ENCODE assay signal across 10 cellular contexts in the genomic region with DNA sequence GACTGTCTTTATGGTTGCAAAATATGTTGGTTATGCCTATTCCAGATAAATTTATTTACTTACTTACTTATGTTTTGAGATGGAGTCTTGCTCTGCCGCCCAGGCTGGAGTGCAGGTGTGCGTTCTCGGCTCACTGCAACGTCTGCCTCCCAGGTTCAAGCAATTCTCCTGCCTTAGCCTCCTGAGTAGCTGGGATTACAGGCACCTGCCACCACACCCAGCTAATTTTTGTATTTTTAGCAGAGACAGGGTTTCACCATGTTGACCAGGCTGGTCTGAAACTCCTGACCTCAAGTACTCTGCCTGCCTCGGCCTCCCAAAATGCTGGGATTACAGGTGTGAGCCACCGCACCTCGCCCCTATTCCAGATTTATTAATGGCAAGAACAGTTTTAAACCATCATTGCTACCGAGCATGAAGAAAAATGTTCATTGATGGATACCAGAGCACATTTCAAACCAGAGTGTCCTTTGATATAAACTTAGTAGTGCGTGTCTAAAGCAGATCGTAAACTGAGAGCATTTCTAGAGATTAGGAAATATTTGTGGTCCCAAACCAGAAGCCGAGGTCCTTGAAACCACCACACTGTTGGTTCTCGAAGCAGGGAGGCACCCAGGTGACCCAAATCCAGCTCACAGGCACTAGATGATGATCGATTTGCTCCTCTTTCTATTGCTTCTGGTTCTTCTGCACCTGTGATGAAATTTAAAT.
A peak's percentile ranks its signal among the peaks of the same experiment; 100 is the strongest.
DNase-seq lines count a peak whose midpoint lies in the region; ATAC-seq, FAIRE-seq and TF ChIP-seq lines count a peak whose summit lies in the region.
"Had no signal": no experiment of that assay in that cellular context is flagged by ENCODE, and none has a peak within 500 bp of the region (broad histone marks: within the 10 kb centered on the region; RNA-seq: fewer than 3 reads in every experiment).

No MANE protein-coding gene starts in this region.

- H3K9me1 ChIP-seq in IMR-90 (ENCODE audit: insufficient read depth, low read length), result no peaks in the 10 kb centered on the region

- H3K27ac ChIP-seq in A549, result no peak overlapping the region; a peak in 1 of 6 replicates
- H3K27ac ChIP-seq in IMR-90 (ENCODE audit: insufficient read depth, low read length), result no peak overlapping the region
- H3K27ac ChIP-seq in ascending aorta, result peak overlapping the region; percentile 17 to 58
- peak overlapping the region; percentile 13 to 50 for H3K27ac ChIP-seq in mucosa of rectum (ENCODE audit: low read depth in 2 of 2, low read length in 2 of 2)

- no peak overlapping the region for H3K14ac ChIP-seq in IMR-90 (replicated peaks; ENCODE audit: low read depth, low read length)

- H3K27me3 ChIP-seq in IMR-90 (ENCODE audit: control insufficient read depth, insufficient read depth, low read length) (no peaks in the 10 kb centered on the region), ascending aorta (no peaks in the 10 kb centered on the region), mucosa of rectum (ENCODE audit: control insufficient read depth in 2 of 2, insufficient read depth in 2 of 2, low read length in 2 of 2) (no peaks in the 10 kb centered on the region)

- no peak overlapping the region for H3K23ac ChIP-seq in IMR-90 (ENCODE audit: low read depth, low read length)

- no peak overlapping the region; the same call in 1 of the 2 replicates for H4K5ac ChIP-seq in IMR-90 (ENCODE audit: low read depth, low read length)

- H3K36me3 ChIP-seq in IMR-90 (ENCODE audit: control insufficient read depth, insufficient read depth, low read length) (no peaks in the 10 kb centered on the region), ascending aorta (no peaks in the 10 kb centered on the region), mucosa of rectum (ENCODE audit: control insufficient read depth in 2 of 2, insufficient read depth in 2 of 2, low read length in 2 of 2) (no peaks in the 10 kb centered on the region)

- H3K4me1 ChIP-seq in A549 (no peaks in the 10 kb centered on the region), IMR-90 (ENCODE audit: control insufficient read depth, insufficient read depth, low read length) (peaks cover 4% of the 10 kb centered on the region; the same call in 1 of the 2 replicates), ascending aorta (peaks cover 0 to 3% of the 10 kb centered on the region in 2 donors), mucosa of rectum (ENCODE audit: control insufficient read depth in 2 of 2, insufficient read depth in 2 of 2, low read length in 2 of 2) (peaks cover 0 to 3% of the 10 kb centered on the region in 2 donors)

- WGBS in A549 (ENCODE audit: missing lambda C conversion rate), result 64% methylated on average over 13 of the region's 13 CpGs
- 80% methylated on average over 4 of the region's 13 CpGs; no CpG with 5 or more reads in 1 of the 2 experiments for WGBS in IMR-90 (ENCODE audit: extremely low coverage in 2 of 2, insufficient read length in 1 of 2), 2 experiments

- no peak overlapping the region for H3K18ac ChIP-seq in IMR-90 (ENCODE audit: low read depth, low read length)

- no peak overlapping the region for H2AK5ac ChIP-seq in IMR-90 (ENCODE audit: low read depth, low read length)

- TF ChIP-seq RAD21 in A549 (conservative IDR thresholded peaks at IDR 0.05 in 1 of 2, IDR thresholded peaks at IDR 0.05 in 1 of 2) (no peak), IMR-90 (IDR thresholded peaks at IDR 0.05; ENCODE audit: low read length) (no peak)

- H3K79me1 ChIP-seq in IMR-90 (ENCODE audit: low read depth in 1 of 2, low read length in 2 of 2), result no peaks in the 10 kb centered on the region

- TF ChIP-seq CTCF in A549 (IDR thresholded peaks at IDR 0.05), result no peak
- no peak for TF ChIP-seq CTCF in IMR-90 (conservative IDR thresholded peaks at IDR 0.05; ENCODE audit: low read depth, low read length)
- no peak for TF ChIP-seq CTCF in ascending aorta (IDR thresholded peaks at IDR 0.05)

- peak overlapping the region; percentile 34 to 82; a peak in 1 of 4 replicates for H4K8ac ChIP-seq in IMR-90 (ENCODE audit: low read depth in 2 of 2, low read length in 2 of 2)

- H3K9me3 ChIP-seq in A549 (no peaks in the 10 kb centered on the region; the same call in 2 of the 3 replicates), IMR-90 (ENCODE audit: control insufficient read depth, insufficient read depth, low read length) (no peaks in the 10 kb centered on the region), ascending aorta (no peaks in the 10 kb centered on the region), mucosa of rectum (ENCODE audit: control insufficient read depth in 2 of 2, low read length in 2 of 2) (no peaks in the 10 kb centered on the region)

- H2BK20ac ChIP-seq in IMR-90 (ENCODE audit: low read depth, low read length), result no peak overlapping the region

- H3K4ac ChIP-seq in IMR-90 (ENCODE audit: low read depth, low read length), result no peak overlapping the region

- no peak overlapping the region for H3K4me3 ChIP-seq in A549
- H3K4me3 ChIP-seq in IMR-90 (ENCODE audit: insufficient read depth, low read depth, low read length), result no peak overlapping the region
- no peak overlapping the region for H3K4me3 ChIP-seq in ascending aorta
- no peak overlapping the region for H3K4me3 ChIP-seq in mucosa of rectum (ENCODE audit: low read length in 2 of 2)

- no TSS peak for BruUV-seq in IMR-90 (replicated peaks; lab: Mats Ljungman, UMichigan)

- no peak overlapping the region for H4K91ac ChIP-seq in IMR-90 (ENCODE audit: insufficient read depth, low read depth, low read length)

- no peak for TF ChIP-seq EP300 in A549 (IDR thresholded peaks at IDR 0.05)

- POLR2A ChIA-PET in A549 (lab: Yijun Ruan, JAX), result no interaction called here
- POLR2A ChIA-PET in IMR-90 (lab: Charles Lee; ENCODE audit: unreplicated experiment), result no interaction called here

- no peak overlapping the region for H3K56ac ChIP-seq in IMR-90 (ENCODE audit: extremely low read depth, insufficient read depth, low read length)

- CTCF ChIA-PET in A549 (lab: Yijun Ruan, JAX) (interaction anchor here (1.2 kb wide), 1 partner anchor 18 kb away, joined by 4 read pairs; no protein-coding TSS in a partner anchor), IMR-90 (lab: Yijun Ruan, JAX) (interaction anchor here (1.2 kb wide), 1 partner anchor 8 kb away, joined by 3 read pairs; no protein-coding TSS in a partner anchor)

- in situ Hi-C loops in IMR-90 (cut with MboI; ENCODE audit: low sequenced_read_pairs), result no loop called here

- dilution Hi-C loops in IMR-90 (cut with HindIII; ENCODE audit: low sequenced_read_pairs, unreplicated experiment), result no loop called here

- H2AK9ac ChIP-seq in IMR-90 (replicated peaks; ENCODE audit: low read depth, low read length, poor library complexity), result no peak overlapping the region

- DNase-seq in A549 (ENCODE audit: low read depth in 1 of 2, low spot score in 1 of 2), result no peak
- DNase-seq in IMR-90, result no peak
- no peak for DNase-seq in ascending aorta (ENCODE audit: low spot score in 2 of 2)
- DNase-seq in erythroblast (lab: John Stamatoyannopoulos, UW), result no peak
- DNase-seq in hypothalamus (lab: John Stamatoyannopoulos, UW), result no peak
- DNase-seq in activated CD8-positive, alpha-beta memory T cell treated with anti-CD3 and anti-CD28 coated beads for 24 hours, result no peak
- DNase-seq: midbrain; stimulated activated CD4-positive, alpha-beta T cell treated with anti-CD3 and anti-CD28 coated beads, Interleukin-2, amount 100 ng/mL, for 48 hours had no signal

- H3K9ac ChIP-seq in IMR-90 (ENCODE audit: low read depth, low read length) (no peak overlapping the region), mucosa of rectum (ENCODE audit: low read depth in 1 of 2, low read length in 2 of 2) (no peak overlapping the region)

- intact Hi-C loops in IMR-90 (cut with micrococcal nuclease) (no loop called here), ascending aorta (cut with DNase I) (no loop called here)

- no peaks in the 10 kb centered on the region for H4K20me1 ChIP-seq in IMR-90 (ENCODE audit: insufficient read depth, low read length)

- H2BK120ac ChIP-seq in IMR-90 (ENCODE audit: low read depth, low read length), result no peak overlapping the region

- H2BK15ac ChIP-seq in IMR-90 (ENCODE audit: low read depth, low read length), result no peak overlapping the region

- no peak for FAIRE-seq in A549 (lab: Jason Lieb, UNC)

- peak overlapping the region; percentile 79 for H2AFZ ChIP-seq in IMR-90 (replicated peaks; ENCODE audit: low read length, poor library complexity)

- TF ChIP-seq POLR2A in A549 (IDR thresholded peaks at IDR 0.05; ENCODE audit: low read length), result no peak
- no peak for TF ChIP-seq POLR2A in IMR-90 (IDR thresholded peaks at IDR 0.05; ENCODE audit: low read depth, low read length)
- TF ChIP-seq POLR2A in erythroblast (IDR thresholded peaks at IDR 0.05; ENCODE audit: low read length), result no peak

- ATAC-seq in A549 (no peak), IMR-90 (ENCODE audit: low read depth) (no peak), HG02840 (IDR thresholded peaks at IDR 0.05; ENCODE audit: low FRiP score, unreplicated experiment) (no peak)

- H3K4me2 ChIP-seq in A549, result peak overlapping the region; percentile 20; the same call in 1 of the 3 replicates
- no peak overlapping the region for H3K4me2 ChIP-seq in IMR-90 (ENCODE audit: low read depth, low read length)

- H2BK5ac ChIP-seq in IMR-90 (ENCODE audit: low read depth, low read length, poor library complexity, severe bottlenecking), result no peak overlapping the region

TF ChIP-seq in A549, 52 proteins besides CTCF, POLR2A, EP300 and RAD21 (continues in another document):
- TF ChIP-seq ESRRA (IDR thresholded peaks at IDR 0.05; ENCODE audit: borderline replicate concordance, low read length), result no peak
- no peak for TF ChIP-seq HOXA7 (CRISPR knock-in tag; IDR thresholded peaks at IDR 0.05)
- no peak for TF ChIP-seq RCOR1 (IDR thresholded peaks at IDR 0.05; ENCODE audit: low read depth, low read length)
- no peak for TF ChIP-seq FOXS1 (CRISPR knock-in tag; IDR thresholded peaks at IDR 0.05)
- no peak for TF ChIP-seq NR3C1 (IDR thresholded peaks at IDR 0.05)
- no peak for TF ChIP-seq SMC3 (IDR thresholded peaks at IDR 0.05)

TF ChIP-seq in IMR-90, 13 proteins besides CTCF, POLR2A, EP300 and RAD21 (continues in another document):
- TF ChIP-seq CHD1 (IDR thresholded peaks at IDR 0.05; ENCODE audit: low read depth, low read length), result no peak
- TF ChIP-seq, protein P1, sequence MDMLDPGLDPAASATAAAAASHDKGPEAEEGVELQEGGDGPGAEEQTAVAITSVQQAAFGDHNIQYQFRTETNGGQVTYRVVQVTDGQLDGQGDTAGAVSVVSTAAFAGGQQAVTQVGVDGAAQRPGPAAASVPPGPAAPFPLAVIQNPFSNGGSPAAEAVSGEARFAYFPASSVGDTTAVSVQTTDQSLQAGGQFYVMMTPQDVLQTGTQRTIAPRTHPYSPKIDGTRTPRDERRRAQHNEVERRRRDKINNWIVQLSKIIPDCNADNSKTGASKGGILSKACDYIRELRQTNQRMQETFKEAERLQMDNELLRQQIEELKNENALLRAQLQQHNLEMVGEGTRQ (IDR thresholded peaks at IDR 0.05; ENCODE audit: low read depth, low read length), result no peak

Comparison
In these comparisons a context has a peak if more than half of its experiments do, and no peak if none do; other contexts are left out.
1. H3K27ac ChIP-seq: peak in ascending aorta (2 of 2) and mucosa of rectum (2 of 2); none in A549 (0 of 2) and IMR-90 (single experiment).